Comparison of ENCODE assay signal across 1 cellular context in the genomic region with DNA sequence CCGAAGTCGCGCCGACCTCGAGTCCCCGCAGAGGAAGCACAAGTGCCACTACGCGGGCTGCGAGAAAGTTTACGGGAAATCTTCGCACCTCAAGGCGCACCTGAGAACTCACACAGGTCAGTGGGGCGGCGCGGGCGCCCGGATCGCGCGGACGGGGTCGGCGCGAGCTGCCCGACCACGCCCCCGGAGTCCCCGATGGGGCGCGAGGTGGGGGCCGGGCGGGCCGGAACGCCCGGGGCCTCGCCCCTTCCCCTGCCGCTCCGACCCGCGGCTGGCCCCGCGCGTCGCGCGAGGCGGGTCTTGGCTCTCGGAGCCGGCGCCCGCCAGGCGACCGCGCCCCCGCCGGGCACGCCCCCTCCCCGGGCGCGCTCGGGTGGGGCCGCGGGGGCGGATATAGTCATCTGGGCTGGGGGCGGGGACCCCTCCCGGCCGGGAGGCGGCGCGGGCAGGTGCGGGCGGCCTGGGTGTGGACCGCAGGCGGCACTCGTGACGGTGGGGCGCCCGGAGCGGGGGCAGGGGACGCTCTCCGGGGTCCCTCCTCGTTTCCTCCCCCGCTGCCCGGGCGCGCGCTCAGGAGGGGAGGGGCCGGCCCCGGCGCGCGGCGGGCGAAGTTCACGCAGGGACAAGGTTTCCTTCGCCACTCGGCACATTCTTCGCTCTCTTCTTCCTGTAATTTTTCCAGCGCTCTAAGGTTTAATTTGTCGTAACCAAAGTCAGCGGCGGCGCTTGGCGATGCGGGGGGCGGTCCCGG.
TF ChIP-seq lines count a peak whose summit lies in the region.

No MANE protein-coding gene starts in this region.

TF ChIP-seq in HepG2, 621 proteins besides CTCF, POLR2A, EP300 and RAD21 (continued from another document and continues in another):
- TF ChIP-seq, protein P1, sequence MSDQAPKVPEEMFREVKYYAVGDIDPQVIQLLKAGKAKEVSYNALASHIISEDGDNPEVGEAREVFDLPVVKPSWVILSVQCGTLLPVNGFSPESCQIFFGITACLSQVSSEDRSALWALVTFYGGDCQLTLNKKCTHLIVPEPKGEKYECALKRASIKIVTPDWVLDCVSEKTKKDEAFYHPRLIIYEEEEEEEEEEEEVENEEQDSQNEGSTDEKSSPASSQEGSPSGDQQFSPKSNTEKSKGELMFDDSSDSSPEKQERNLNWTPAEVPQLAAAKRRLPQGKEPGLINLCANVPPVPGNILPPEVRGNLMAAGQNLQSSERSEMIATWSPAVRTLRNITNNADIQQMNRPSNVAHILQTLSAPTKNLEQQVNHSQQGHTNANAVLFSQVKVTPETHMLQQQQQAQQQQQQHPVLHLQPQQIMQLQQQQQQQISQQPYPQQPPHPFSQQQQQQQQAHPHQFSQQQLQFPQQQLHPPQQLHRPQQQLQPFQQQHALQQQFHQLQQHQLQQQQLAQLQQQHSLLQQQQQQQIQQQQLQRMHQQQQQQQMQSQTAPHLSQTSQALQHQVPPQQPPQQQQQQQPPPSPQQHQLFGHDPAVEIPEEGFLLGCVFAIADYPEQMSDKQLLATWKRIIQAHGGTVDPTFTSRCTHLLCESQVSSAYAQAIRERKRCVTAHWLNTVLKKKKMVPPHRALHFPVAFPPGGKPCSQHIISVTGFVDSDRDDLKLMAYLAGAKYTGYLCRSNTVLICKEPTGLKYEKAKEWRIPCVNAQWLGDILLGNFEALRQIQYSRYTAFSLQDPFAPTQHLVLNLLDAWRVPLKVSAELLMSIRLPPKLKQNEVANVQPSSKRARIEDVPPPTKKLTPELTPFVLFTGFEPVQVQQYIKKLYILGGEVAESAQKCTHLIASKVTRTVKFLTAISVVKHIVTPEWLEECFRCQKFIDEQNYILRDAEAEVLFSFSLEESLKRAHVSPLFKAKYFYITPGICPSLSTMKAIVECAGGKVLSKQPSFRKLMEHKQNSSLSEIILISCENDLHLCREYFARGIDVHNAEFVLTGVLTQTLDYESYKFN (CRISPR knock-in tag; conservative IDR thresholded peaks at IDR 0.05): no peak
- TF ChIP-seq KDM2A (CRISPR knock-in tag; IDR thresholded peaks at IDR 0.05; ENCODE audit: borderline replicate concordance, low read depth) (peak; percentile 1; the same call in 1 of the 2 replicates), TGIF2 (CRISPR knock-in tag; IDR thresholded peaks at IDR 0.05) (no peak), TARDBP (CRISPR knock-in tag; IDR thresholded peaks at IDR 0.05) (no peak), TFDP1 (CRISPR knock-in tag; IDR thresholded peaks at IDR 0.05; ENCODE audit: borderline replicate concordance) (no peak), SCMH1 (CRISPR knock-in tag; IDR thresholded peaks at IDR 0.05; ENCODE audit: borderline replicate concordance) (no peak), ZNF441 (CRISPR knock-in tag; IDR thresholded peaks at IDR 0.05; ENCODE audit: borderline replicate concordance) (no peak), SP4 (CRISPR knock-in tag; IDR thresholded peaks at IDR 0.05) (0 out of 2 replicates have a peak, but pooled peaks have one; percentile 36), ZNF225 (CRISPR knock-in tag; IDR thresholded peaks at IDR 0.05) (no peak), RBM22 (optimal IDR thresholded peaks at IDR 0.05; ENCODE audit: low read length) (no peak), HMG20A (CRISPR knock-in tag; IDR thresholded peaks at IDR 0.05; ENCODE audit: borderline replicate concordance) (no peak), ZNF775 (CRISPR knock-in tag; IDR thresholded peaks at IDR 0.05; ENCODE audit: borderline replicate concordance) (no peak), MAZ (IDR thresholded peaks at IDR 0.05; ENCODE audit: borderline replicate concordance, low read depth, low read length) (no peak), MAZ (CRISPR knock-in tag; IDR thresholded peaks at IDR 0.05; ENCODE audit: low read depth) (peak; percentile 52; the same call in 1 of the 2 replicates), ZNF768 (CRISPR knock-in tag; IDR thresholded peaks at IDR 0.05) (no peak), FOXP1 (IDR thresholded peaks at IDR 0.05) (no peak), FOXP1 (CRISPR knock-in tag; IDR thresholded peaks at IDR 0.05) (no peak), TEAD2 (CRISPR knock-in tag; IDR thresholded peaks at IDR 0.05) (no peak), ZFP36L2 (CRISPR knock-in tag; IDR thresholded peaks at IDR 0.05) (no peak), IKZF5 (CRISPR knock-in tag; IDR thresholded peaks at IDR 0.05) (no peak), ZSCAN30 (CRISPR knock-in tag; IDR thresholded peaks at IDR 0.05) (no peak), HNRNPL (IDR thresholded peaks at IDR 0.05; ENCODE audit: low read depth, low read length) (no peak), HOXA9 (CRISPR knock-in tag; IDR thresholded peaks at IDR 0.05; ENCODE audit: borderline replicate concordance) (no peak), RFX1 (IDR thresholded peaks at IDR 0.05) (no peak), ZNF275 (CRISPR knock-in tag; IDR thresholded peaks at IDR 0.05; ENCODE audit: borderline replicate concordance) (no peak), LCORL (IDR thresholded peaks at IDR 0.05) (no peak), LCORL (CRISPR knock-in tag; IDR thresholded peaks at IDR 0.05) (no peak), RBFOX2 (IDR thresholded peaks at IDR 0.05; ENCODE audit: low read depth, low read length) (peak; percentile 78), ZNF652 (CRISPR knock-in tag; IDR thresholded peaks at IDR 0.05; ENCODE audit: borderline replicate concordance, low read depth) (no peak), NFKBIZ (CRISPR knock-in tag; IDR thresholded peaks at IDR 0.05) (no peak), CREB1 (IDR thresholded peaks at IDR 0.05) (no peak), CREB1 (CRISPR knock-in tag; IDR thresholded peaks at IDR 0.05) (no peak), NKX3-1 (CRISPR knock-in tag; IDR thresholded peaks at IDR 0.05) (no peak), SAP130 (CRISPR knock-in tag; IDR thresholded peaks at IDR 0.05; ENCODE audit: low read depth) (peak; percentile 39), ZNF101 (CRISPR knock-in tag; IDR thresholded peaks at IDR 0.05; ENCODE audit: borderline replicate concordance, low read depth) (no peak), NFE2L2 (IDR thresholded peaks at IDR 0.05; ENCODE audit: low read length) (no peak)
- TF ChIP-seq, protein P2, sequence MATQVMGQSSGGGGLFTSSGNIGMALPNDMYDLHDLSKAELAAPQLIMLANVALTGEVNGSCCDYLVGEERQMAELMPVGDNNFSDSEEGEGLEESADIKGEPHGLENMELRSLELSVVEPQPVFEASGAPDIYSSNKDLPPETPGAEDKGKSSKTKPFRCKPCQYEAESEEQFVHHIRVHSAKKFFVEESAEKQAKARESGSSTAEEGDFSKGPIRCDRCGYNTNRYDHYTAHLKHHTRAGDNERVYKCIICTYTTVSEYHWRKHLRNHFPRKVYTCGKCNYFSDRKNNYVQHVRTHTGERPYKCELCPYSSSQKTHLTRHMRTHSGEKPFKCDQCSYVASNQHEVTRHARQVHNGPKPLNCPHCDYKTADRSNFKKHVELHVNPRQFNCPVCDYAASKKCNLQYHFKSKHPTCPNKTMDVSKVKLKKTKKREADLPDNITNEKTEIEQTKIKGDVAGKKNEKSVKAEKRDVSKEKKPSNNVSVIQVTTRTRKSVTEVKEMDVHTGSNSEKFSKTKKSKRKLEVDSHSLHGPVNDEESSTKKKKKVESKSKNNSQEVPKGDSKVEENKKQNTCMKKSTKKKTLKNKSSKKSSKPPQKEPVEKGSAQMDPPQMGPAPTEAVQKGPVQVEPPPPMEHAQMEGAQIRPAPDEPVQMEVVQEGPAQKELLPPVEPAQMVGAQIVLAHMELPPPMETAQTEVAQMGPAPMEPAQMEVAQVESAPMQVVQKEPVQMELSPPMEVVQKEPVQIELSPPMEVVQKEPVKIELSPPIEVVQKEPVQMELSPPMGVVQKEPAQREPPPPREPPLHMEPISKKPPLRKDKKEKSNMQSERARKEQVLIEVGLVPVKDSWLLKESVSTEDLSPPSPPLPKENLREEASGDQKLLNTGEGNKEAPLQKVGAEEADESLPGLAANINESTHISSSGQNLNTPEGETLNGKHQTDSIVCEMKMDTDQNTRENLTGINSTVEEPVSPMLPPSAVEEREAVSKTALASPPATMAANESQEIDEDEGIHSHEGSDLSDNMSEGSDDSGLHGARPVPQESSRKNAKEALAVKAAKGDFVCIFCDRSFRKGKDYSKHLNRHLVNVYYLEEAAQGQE (IDR thresholded peaks at IDR 0.05; ENCODE audit: borderline replicate concordance in 1 of 2, low read depth in 1 of 2, low read length in 2 of 2): no peak
- TF ChIP-seq, protein P3, sequence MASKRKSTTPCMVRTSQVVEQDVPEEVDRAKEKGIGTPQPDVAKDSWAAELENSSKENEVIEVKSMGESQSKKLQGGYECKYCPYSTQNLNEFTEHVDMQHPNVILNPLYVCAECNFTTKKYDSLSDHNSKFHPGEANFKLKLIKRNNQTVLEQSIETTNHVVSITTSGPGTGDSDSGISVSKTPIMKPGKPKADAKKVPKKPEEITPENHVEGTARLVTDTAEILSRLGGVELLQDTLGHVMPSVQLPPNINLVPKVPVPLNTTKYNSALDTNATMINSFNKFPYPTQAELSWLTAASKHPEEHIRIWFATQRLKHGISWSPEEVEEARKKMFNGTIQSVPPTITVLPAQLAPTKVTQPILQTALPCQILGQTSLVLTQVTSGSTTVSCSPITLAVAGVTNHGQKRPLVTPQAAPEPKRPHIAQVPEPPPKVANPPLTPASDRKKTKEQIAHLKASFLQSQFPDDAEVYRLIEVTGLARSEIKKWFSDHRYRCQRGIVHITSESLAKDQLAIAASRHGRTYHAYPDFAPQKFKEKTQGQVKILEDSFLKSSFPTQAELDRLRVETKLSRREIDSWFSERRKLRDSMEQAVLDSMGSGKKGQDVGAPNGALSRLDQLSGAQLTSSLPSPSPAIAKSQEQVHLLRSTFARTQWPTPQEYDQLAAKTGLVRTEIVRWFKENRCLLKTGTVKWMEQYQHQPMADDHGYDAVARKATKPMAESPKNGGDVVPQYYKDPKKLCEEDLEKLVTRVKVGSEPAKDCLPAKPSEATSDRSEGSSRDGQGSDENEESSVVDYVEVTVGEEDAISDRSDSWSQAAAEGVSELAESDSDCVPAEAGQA (IDR thresholded peaks at IDR 0.05; ENCODE audit: low read depth): peak; percentile 28; the same call in 1 of the 2 replicates
- TF ChIP-seq, protein P3 (CRISPR knock-in tag; IDR thresholded peaks at IDR 0.05; ENCODE audit: borderline replicate concordance): no peak
- TF ChIP-seq, protein P4, sequence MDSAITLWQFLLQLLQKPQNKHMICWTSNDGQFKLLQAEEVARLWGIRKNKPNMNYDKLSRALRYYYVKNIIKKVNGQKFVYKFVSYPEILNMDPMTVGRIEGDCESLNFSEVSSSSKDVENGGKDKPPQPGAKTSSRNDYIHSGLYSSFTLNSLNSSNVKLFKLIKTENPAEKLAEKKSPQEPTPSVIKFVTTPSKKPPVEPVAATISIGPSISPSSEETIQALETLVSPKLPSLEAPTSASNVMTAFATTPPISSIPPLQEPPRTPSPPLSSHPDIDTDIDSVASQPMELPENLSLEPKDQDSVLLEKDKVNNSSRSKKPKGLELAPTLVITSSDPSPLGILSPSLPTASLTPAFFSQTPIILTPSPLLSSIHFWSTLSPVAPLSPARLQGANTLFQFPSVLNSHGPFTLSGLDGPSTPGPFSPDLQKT (CRISPR knock-in tag; IDR thresholded peaks at IDR 0.05; ENCODE audit: borderline replicate concordance): no peak
- TF ChIP-seq, protein P5, sequence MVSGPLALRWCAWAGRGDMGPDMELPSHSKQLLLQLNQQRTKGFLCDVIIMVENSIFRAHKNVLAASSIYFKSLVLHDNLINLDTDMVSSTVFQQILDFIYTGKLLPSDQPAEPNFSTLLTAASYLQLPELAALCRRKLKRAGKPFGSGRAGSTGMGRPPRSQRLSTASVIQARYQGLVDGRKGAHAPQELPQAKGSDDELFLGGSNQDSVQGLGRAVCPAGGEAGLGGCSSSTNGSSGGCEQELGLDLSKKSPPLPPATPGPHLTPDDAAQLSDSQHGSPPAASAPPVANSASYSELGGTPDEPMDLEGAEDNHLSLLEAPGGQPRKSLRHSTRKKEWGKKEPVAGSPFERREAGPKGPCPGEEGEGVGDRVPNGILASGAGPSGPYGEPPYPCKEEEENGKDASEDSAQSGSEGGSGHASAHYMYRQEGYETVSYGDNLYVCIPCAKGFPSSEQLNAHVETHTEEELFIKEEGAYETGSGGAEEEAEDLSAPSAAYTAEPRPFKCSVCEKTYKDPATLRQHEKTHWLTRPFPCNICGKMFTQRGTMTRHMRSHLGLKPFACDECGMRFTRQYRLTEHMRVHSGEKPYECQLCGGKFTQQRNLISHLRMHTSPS (CRISPR knock-in tag; IDR thresholded peaks at IDR 0.05; ENCODE audit: low read depth): no peak
